8 cellular contexts compared by ENCODE assay signal in genomic region chr3:100710355-100711198, GRCh38. TPM values are rescaled to one million over a fixed set of nuclear protein-coding genes. Genes with fewer than 3 reads are reported as not detected.
DNase-seq lines count a peak whose midpoint lies in the region; ATAC-seq and TF ChIP-seq lines count a peak whose summit lies in the region.

No MANE protein-coding gene starts in this region.

- TSS peak; percentile 21 for BruUV-seq in PC-3 (replicated peaks; lab: Mats Ljungman, UMichigan)

- H3K79me2 ChIP-seq in PC-3 (ENCODE audit: low read length) = peaks cover 58% of the 10 kb centered on the region

- H2AFZ ChIP-seq in PC-3 (ENCODE audit: low read length) = no peak overlapping the region

- no peaks in the 10 kb centered on the region for H3F3A ChIP-seq in PC-3 (ENCODE audit: low read length, unreplicated experiment)

- CTCF ChIA-PET in AG04450 (lab: Charles Lee) (interaction anchor here (0.5 to 3.6 kb wide), 7 partner anchors 13 to 879 kb away, joined by 3 to 28 read pairs (median 4); no protein-coding TSS in a partner anchor), PC-3 (lab: Charles Lee) (interaction anchor here (0.6 to 2.7 kb wide), 6 partner anchors 63 to 967 kb away, joined by 3 to 23 read pairs (median 4); no protein-coding TSS in a partner anchor)

- H3K4me3 ChIP-seq in AG04450 (ENCODE audit: low read depth, low read length) = peak overlapping the region; percentile 87
- H3K4me3 ChIP-seq in PC-3 (ENCODE audit: low read length) = peak overlapping the region; percentile 80
- peak overlapping the region; percentile 91 for H3K4me3 ChIP-seq in fibroblast of villous mesenchyme (ENCODE audit: low read depth, low read length)

- H3K4me2 ChIP-seq in PC-3 (ENCODE audit: low read length) = peak overlapping the region; percentile 88

- H3K9me2 ChIP-seq in PC-3 (replicated peaks; ENCODE audit: low read length) = no peaks in the 10 kb centered on the region

- H3K27me3 ChIP-seq in AG04450 (ENCODE audit: control insufficient read depth, insufficient read depth, low read length) (no peaks in the 10 kb centered on the region), PC-3 (ENCODE audit: low read length) (no peaks in the 10 kb centered on the region)

- intact Hi-C loops in PC-3 (cut with micrococcal nuclease) = loop anchor here (1.0 to 10.0 kb wide), 4 partner anchors 59 to 396 kb away; no protein-coding TSS in a partner anchor

- H3K36me3 ChIP-seq in PC-3 (ENCODE audit: low read depth, low read length) = peaks cover 27% of the 10 kb centered on the region

- peaks cover 21% of the 10 kb centered on the region for H3K4me1 ChIP-seq in PC-3 (ENCODE audit: insufficient read depth, low read length)

- H3K27ac ChIP-seq in AG04450 (ENCODE audit: low read depth, low read length) (no peak overlapping the region), PC-3 (ENCODE audit: low read length) (peak overlapping the region; percentile 93)

- ATAC-seq in GM18520 (IDR thresholded peaks at IDR 0.05; ENCODE audit: unreplicated experiment) (peak; percentile 23), HG03097 (IDR thresholded peaks at IDR 0.05; ENCODE audit: low FRiP score, unreplicated experiment) (peak; percentile 25), PC-3 (peak; percentile 21)

- H3K9me3 ChIP-seq in AG04450 (ENCODE audit: control insufficient read depth, insufficient read depth, low read length) (no peaks in the 10 kb centered on the region; the same call in 1 of the 2 replicates), PC-3 (ENCODE audit: low read length) (no peaks in the 10 kb centered on the region)

- H4K20me1 ChIP-seq in PC-3 (ENCODE audit: low read length) = peaks cover 46% of the 10 kb centered on the region

- peak overlapping the region; percentile 80 for H3K9ac ChIP-seq in PC-3 (ENCODE audit: low read length)

- TF ChIP-seq CTCF in AG04450 (IDR thresholded peaks at IDR 0.05; ENCODE audit: low read depth, low read length) = peak; percentile 61
- TF ChIP-seq CTCF in PC-3 (conservative IDR thresholded peaks at IDR 0.05; ENCODE audit: low read depth, low read length) = peak; percentile 60; the same call in 1 of the 2 replicates
- TF ChIP-seq CTCF in fibroblast of villous mesenchyme (IDR thresholded peaks at IDR 0.05; ENCODE audit: insufficient read depth, low read depth, low read length) = peak; percentile 50

- DNase-seq in AG04450 (ENCODE audit: low read depth, low spot score) (no peak), PC-3 (peak; percentile 80), fibroblast of villous mesenchyme (ENCODE audit: low read depth) (peak; percentile 69), pons (ENCODE audit: low spot score) (peak; percentile 2), NCI-H1436 treated with DMSO at 0.1 percent for 48 hours (lab: John Stamatoyannopoulos, UW) (no peak)
- DNase-seq in activated T-cell treated with anti-CD3 and anti-CD28 coated beads, Interleukin-2, amount 50 U/mL, for 48 hours = peak; percentile 85 to 89

- POLR2A ChIA-PET in AG04450 (lab: Yijun Ruan, JAX) = interaction anchor here (0.5 to 1.0 kb wide), 3 partner anchors 9 to 389 kb away, joined by 3 to 4 read pairs (median 3); partner anchors contain the start of gene TMEM45A
- POLR2A ChIA-PET in PC-3 (lab: Charles Lee; ENCODE audit: unreplicated experiment) = interaction anchor here (0.5 kb wide), 2 partner anchors 293 to 863 kb away, joined by 4 to 6 read pairs; no protein-coding TSS in a partner anchor

RNA-seq across cellular contexts. Expression of gene TFG, which starts 1.3 kb away (rescaled TPM):
- 96.4 and 99.8 TPM in 2 replicates for polyA plus RNA-seq in AG04450 (2011; rRNA removed)
- 60.2 and 71.2 TPM in 2 replicates for polyA minus RNA-seq in AG04450 (2011; rRNA and poly(A)+ RNA removed)
- total RNA-seq in PC-3 (2014; rRNA removed) = 97.9 and 106 TPM in 2 replicates
- total RNA-seq in fibroblast of villous mesenchyme = 88.6 and 127 TPM in 2 replicates

Comparison
In these comparisons a context has a peak if more than half of its experiments do, and no peak if none do; other contexts are left out.
1. DNase-seq: peak in PC-3 (single experiment), activated T-cell treated with anti-CD3 and anti-CD28 coated beads, Interleukin-2, amount 50 U/mL, for 48 hours (2 of 2), fibroblast of villous mesenchyme (single experiment) and pons (single experiment); none in AG04450 (single experiment) and NCI-H1436 treated with DMSO at 0.1 percent for 48 hours (single experiment).
2. Peak in every context shown above with its lines, with median percentiles within 50 percentile points of each other: H3K4me3 ChIP-seq, CTCF ChIP-seq and ATAC-seq.